In genomic region chr6:96520039-96520850, GRCh38 we compare ENCODE assay signal across 9 cellular contexts. TPM values are rescaled to one million over a fixed set of nuclear protein-coding genes. Genes with fewer than 3 reads are reported as not detected.
A peak's percentile ranks its signal among the peaks of the same experiment; 100 is the strongest.
DNase-seq lines count a peak whose midpoint lies in the region; ATAC-seq and TF ChIP-seq lines count a peak whose summit lies in the region.
"Had no signal": no experiment of that assay in that cellular context is flagged by ENCODE, and none has a peak within 500 bp of the region (broad histone marks: within the 10 kb centered on the region; RNA-seq: fewer than 3 reads in every experiment).

No MANE protein-coding gene starts in this region.

- peaks cover 0 to 7% of the 10 kb centered on the region in 2 donors for H3K36me3 Mint-ChIP-seq in activated T-cell treated with anti-CD3 and anti-CD28 coated beads, Interleukin-2, amount 50 U/mL, for 72 hours (ENCODE audit: insufficient read depth in 2 of 2)
- H3K36me3 Mint-ChIP-seq in activated T-helper 2 cell treated with anti-CD3 and anti-CD28 coated beads, Interferon-gamma antibody, Interleukin-2, Interleukin-4, amounts not matched to agents 10 μg/mL and 5 μg/mL and 100 μg/mL, durations not matched to agents 14 hours and 24 hours and 36 hours (ENCODE audit: low read depth) = peaks cover 7% of the 10 kb centered on the region
- H3K36me3 Mint-ChIP-seq in immature natural killer cell = peaks cover 0 to 4% (median 0%) of the 10 kb centered on the region in 3 donors

- TF ChIP-seq CTCF in suprapubic skin (IDR thresholded peaks at IDR 0.05) = no peak

- peak overlapping the region; percentile 39 for H3K27ac Mint-ChIP-seq in activated T-cell treated with anti-CD3 and anti-CD28 coated beads, Interleukin-2, amount 50 U/mL, for 72 hours
- peak overlapping the region; percentile 0 for H3K27ac Mint-ChIP-seq in activated T-helper 2 cell treated with anti-CD3 and anti-CD28 coated beads, Interferon-gamma antibody, Interleukin-2, Interleukin-4, amounts not matched to agents 10 μg/mL and 5 μg/mL and 100 μg/mL, durations not matched to agents 14 hours and 24 hours and 36 hours
- peak overlapping the region; percentile 91 to 100 (median 100) for H3K27ac Mint-ChIP-seq in immature natural killer cell

- H3K4me1 Mint-ChIP-seq in activated T-cell treated with anti-CD3 and anti-CD28 coated beads, Interleukin-2, amount 50 U/mL, for 72 hours (ENCODE audit: low read depth) = peaks cover 12% of the 10 kb centered on the region
- H3K4me1 Mint-ChIP-seq in activated T-helper 2 cell treated with anti-CD3 and anti-CD28 coated beads, Interferon-gamma antibody, Interleukin-2, Interleukin-4, amounts not matched to agents 10 μg/mL and 5 μg/mL and 100 μg/mL, durations not matched to agents 14 hours and 24 hours and 36 hours (ENCODE audit: low read depth) = peaks cover 12% of the 10 kb centered on the region
- peaks cover 23 to 52% of the 10 kb centered on the region in 2 donors for H3K4me1 Mint-ChIP-seq in immature natural killer cell

- ATAC-seq in activated T-cell treated with anti-CD3 and anti-CD28 coated beads, Interleukin-2, amount 50 U/mL, for 72 hours (replicated peaks in 1 of 2) = no peak

- intact Hi-C loops in activated T-helper 2 cell treated with anti-CD3 and anti-CD28 coated beads, Interferon-gamma antibody, Interleukin-2, Interleukin-4, amounts not matched to agents 10 μg/mL and 5 μg/mL and 100 μg/mL, durations not matched to agents 14 hours and 24 hours and 36 hours (cut with micrococcal nuclease) = loop anchor here (2.0 to 10.0 kb wide), 4 partner anchors 377 to 943 kb away; partner anchors contain the start of genes KLHL32, MANEA and NDUFAF4

- no peak for TF ChIP-seq POLR2A in suprapubic skin (IDR thresholded peaks at IDR 0.05)

- no peaks in the 10 kb centered on the region for H3K27me3 ChIP-seq in suprapubic skin

- DNase-seq in activated T-cell treated with anti-CD3 and anti-CD28 coated beads, Interleukin-2, amount 50 U/mL, for 72 hours = no peak
- DNase-seq in activated T-cell treated with anti-CD3 and anti-CD28 coated beads for 4 hours (no peak), immature natural killer cell (no peak), suprapubic skin (ENCODE audit: low spot score in 2 of 2) (no peak), NK-92 (lab: John Stamatoyannopoulos, UW; ENCODE audit: unreplicated experiment) (no peak), GOT3 (lab: John Stamatoyannopoulos, UW) (no peak)
- DNase-seq in activated T-helper 2 cell treated with anti-CD3 and anti-CD28 coated beads, Interferon-gamma antibody, Interleukin-2, Interleukin-4, amounts not matched to agents 10 μg/mL and 5 μg/mL and 100 μg/mL, durations not matched to agents 14 hours and 24 hours and 36 hours (ENCODE audit: low spot score) = no peak
- DNase-seq in stimulated activated CD4-positive, alpha-beta T cell treated with anti-CD3 and anti-CD28 coated beads, Interleukin-4, amount 100 ng/mL, for 1 hour = no peak
- DNase-seq: activated CD8-positive, alpha-beta memory T cell treated with anti-CD3 and anti-CD28 coated beads, Interleukin-2, amount 50 U/mL, for 48 hours had no signal

- H3K4me3 ChIP-seq in suprapubic skin = peak overlapping the region; percentile 90

- no peaks in the 10 kb centered on the region for H3K9me3 ChIP-seq in suprapubic skin

- H3K4me1 ChIP-seq in suprapubic skin = peaks cover 27% of the 10 kb centered on the region

- H3K27me3 Mint-ChIP-seq in activated T-cell treated with anti-CD3 and anti-CD28 coated beads, Interleukin-2, amount 50 U/mL, for 72 hours (ENCODE audit: low read depth) = no peaks in the 10 kb centered on the region
- H3K27me3 Mint-ChIP-seq in activated T-helper 2 cell treated with anti-CD3 and anti-CD28 coated beads, Interferon-gamma antibody, Interleukin-2, Interleukin-4, amounts not matched to agents 10 μg/mL and 5 μg/mL and 100 μg/mL, durations not matched to agents 14 hours and 24 hours and 36 hours (ENCODE audit: low read depth) = no peaks in the 10 kb centered on the region
- H3K27me3 Mint-ChIP-seq in immature natural killer cell (ENCODE audit: low read depth in 3 of 3) = peaks cover 13 to 16% (median 13%) of the 10 kb centered on the region in 3 donors

- H3K9me3 Mint-ChIP-seq in activated T-cell treated with anti-CD3 and anti-CD28 coated beads, Interleukin-2, amount 50 U/mL, for 72 hours = no peaks in the 10 kb centered on the region
- no peaks in the 10 kb centered on the region for H3K9me3 Mint-ChIP-seq in activated T-helper 2 cell treated with anti-CD3 and anti-CD28 coated beads, Interferon-gamma antibody, Interleukin-2, Interleukin-4, amounts not matched to agents 10 μg/mL and 5 μg/mL and 100 μg/mL, durations not matched to agents 14 hours and 24 hours and 36 hours
- no peaks in the 10 kb centered on the region for H3K9me3 Mint-ChIP-seq in immature natural killer cell

- peak overlapping the region; percentile 96 for H3K27ac ChIP-seq in suprapubic skin

- TF ChIP-seq EP300 in suprapubic skin (IDR thresholded peaks at IDR 0.05) = no peak

- WGBS in suprapubic skin = 56% methylated on average over 7 of the region's 7 CpGs

- H3K36me3 ChIP-seq in suprapubic skin = no peaks in the 10 kb centered on the region

- H3K4me3 Mint-ChIP-seq in activated T-cell treated with anti-CD3 and anti-CD28 coated beads, Interleukin-2, amount 50 U/mL, for 72 hours = peak overlapping the region; percentile 94 to 100
- peak overlapping the region; percentile 99 for H3K4me3 Mint-ChIP-seq in activated T-helper 2 cell treated with anti-CD3 and anti-CD28 coated beads, Interferon-gamma antibody, Interleukin-2, Interleukin-4, amounts not matched to agents 10 μg/mL and 5 μg/mL and 100 μg/mL, durations not matched to agents 14 hours and 24 hours and 36 hours (ENCODE audit: low read depth)
- peak overlapping the region; percentile 75 to 100 (median 99) for H3K4me3 Mint-ChIP-seq in immature natural killer cell

RNA-seq across cellular contexts. Expression of gene UFL1, which starts 1.4 kb away (rescaled TPM):
- total RNA-seq in activated T-cell treated with anti-CD3 and anti-CD28 coated beads, Interleukin-2, amount 50 U/mL, for 72 hours = 10 to 100 TPM; 34.0 to 35.2 TPM
- 27.0 and 27.3 TPM in 2 replicates for total RNA-seq in activated T-helper 2 cell treated with anti-CD3 and anti-CD28 coated beads, Interferon-gamma antibody, Interleukin-2, Interleukin-4, amounts not matched to agents 10 μg/mL and 5 μg/mL and 100 μg/mL, durations not matched to agents 14 hours and 24 hours and 36 hours
- 10 to 100 TPM; 11.3 to 19.8 (median 14.2) TPM for polyA plus RNA-seq in immature natural killer cell
- total RNA-seq in suprapubic skin = 10 to 100 TPM; 19.4 to 34.4 (median 22.3) TPM

RNA-seq across cellular contexts. Expression of gene FHL5, which starts 42.7 kb away (rescaled TPM):
- not detected for total RNA-seq in activated T-cell treated with anti-CD3 and anti-CD28 coated beads, Interleukin-2, amount 50 U/mL, for 72 hours
- total RNA-seq in activated T-helper 2 cell treated with anti-CD3 and anti-CD28 coated beads, Interferon-gamma antibody, Interleukin-2, Interleukin-4, amounts not matched to agents 10 μg/mL and 5 μg/mL and 100 μg/mL, durations not matched to agents 14 hours and 24 hours and 36 hours = not detected in 2 replicates
- not detected for polyA plus RNA-seq in immature natural killer cell
- total RNA-seq in suprapubic skin = 10 to 100 TPM in 1 of 4 donors, 1 to 10 TPM in 3; 2.5 to 12.6 (median 6.9) TPM

Comparison
In these comparisons a context has a peak if more than half of its experiments do, and no peak if none do; other contexts are left out.
1. H3K27ac Mint-ChIP-seq: peak in every context shown above with its lines; median percentile 100 in immature natural killer cell; 39 in activated T-cell treated with anti-CD3 and anti-CD28 coated beads, Interleukin-2, amount 50 U/mL, for 72 hours; 0 in activated T-helper 2 cell treated with anti-CD3 and anti-CD28 coated beads, Interferon-gamma antibody, Interleukin-2, Interleukin-4, amounts not matched to agents 10 μg/mL and 5 μg/mL and 100 μg/mL, durations not matched to agents 14 hours and 24 hours and 36 hours.